In genomic region chr19:8459520-8460260, GRCh38 we compare ENCODE assay signal across 9 cellular contexts. TPM values are rescaled to one million over a fixed set of nuclear protein-coding genes. Genes with fewer than 3 reads are reported as not detected.
DNase-seq lines count a peak whose midpoint lies in the region; ATAC-seq and TF ChIP-seq lines count a peak whose summit lies in the region.
"Had no signal": no experiment of that assay in that cellular context is flagged by ENCODE, and none has a peak within 500 bp of the region (broad histone marks: within the 10 kb centered on the region; RNA-seq: fewer than 3 reads in every experiment).

No MANE protein-coding gene starts in this region.

- TF ChIP-seq POLR2A in tibial nerve (IDR thresholded peaks at IDR 0.05): no peak

- peak; percentile 87 for ATAC-seq in Panc1
- ATAC-seq in HG03342 (IDR thresholded peaks at IDR 0.05; ENCODE audit: unreplicated experiment): no peak

- POLR2A ChIA-PET in Panc1 (lab: Charles Lee): interaction anchor here (0.6 kb wide), 1 partner anchor 192 kb away, joined by 8 read pairs; no protein-coding TSS in a partner anchor

- no peak for TF ChIP-seq CTCF in AG10803 (conservative IDR thresholded peaks at IDR 0.05; ENCODE audit: low read length)
- no peak for TF ChIP-seq CTCF in Panc1 (IDR thresholded peaks at IDR 0.05)
- no peak for TF ChIP-seq CTCF in fibroblast of lung (conservative IDR thresholded peaks at IDR 0.05 in 1 of 2, IDR thresholded peaks at IDR 0.05 in 1 of 2; ENCODE audit: low read depth in 1 of 2, low read length in 2 of 2)
- no peak for TF ChIP-seq CTCF in neural crest cell (conservative IDR thresholded peaks at IDR 0.05)
- no peak for TF ChIP-seq CTCF in tibial nerve (IDR thresholded peaks at IDR 0.05)

- BruUV-seq in Panc1 (replicated peaks; lab: Mats Ljungman, UMichigan): no TSS peak

- no peaks in the 10 kb centered on the region for H4K20me1 ChIP-seq in fibroblast of lung (ENCODE audit: control insufficient read depth, extremely low read depth, insufficient read depth, low read length)

- H3K4me1 ChIP-seq in Panc1 (ENCODE audit: control insufficient read depth, insufficient read depth, low read length) (peaks cover 66% of the 10 kb centered on the region), fibroblast of lung (ENCODE audit: control insufficient read depth, extremely low read depth, insufficient read depth, low read length) (peaks cover 29% of the 10 kb centered on the region), tibial nerve (peaks cover 3 to 78% (median 51%) of the 10 kb centered on the region in 4 donors), SJCRH30 (peaks cover 34% of the 10 kb centered on the region)

- H3K9me3 Mint-ChIP-seq in neural crest cell: no peaks in the 10 kb centered on the region

- peak overlapping the region; percentile 70 for H3K4me2 ChIP-seq in fibroblast of lung (ENCODE audit: extremely low read depth, insufficient read depth, low read length)

- H3K36me3 ChIP-seq in Panc1 (ENCODE audit: control insufficient read depth, insufficient read depth, low read length) (peaks cover 16% of the 10 kb centered on the region), fibroblast of lung (ENCODE audit: control insufficient read depth, insufficient read depth, low read length) (peaks cover 4% of the 10 kb centered on the region), tibial nerve (peaks cover 0 to 27% (median under 1%) of the 10 kb centered on the region in 3 donors), SJCRH30 (peaks cover 62% of the 10 kb centered on the region)

- no peak overlapping the region for H3K27ac Mint-ChIP-seq in neural crest cell (ENCODE audit: unreplicated experiment)

- peaks cover 93% of the 10 kb centered on the region for H3K79me2 ChIP-seq in fibroblast of lung (ENCODE audit: control insufficient read depth, insufficient read depth, low read length)

- H3K4me1 Mint-ChIP-seq in neural crest cell: peaks cover 65% of the 10 kb centered on the region

- in situ Hi-C loops in Panc1 (cut with HindIII; ENCODE audit: low pct_unique_long_range_greater_than_20kb, low sequenced_read_pairs): no loop called here

- H3K9ac ChIP-seq in fibroblast of lung (ENCODE audit: insufficient read depth, low read length): no peak overlapping the region

- no peak overlapping the region for H2AFZ ChIP-seq in fibroblast of lung (ENCODE audit: low read length)

- CTCF ChIA-PET in Panc1 (lab: Charles Lee): no interaction called here

- DNase-seq in AG10803 (ENCODE audit: low read depth) (peak; percentile 72), Panc1 (ENCODE audit: low read depth, low spot score) (peak; percentile 48), fibroblast of lung (ENCODE audit: low read depth in 2 of 2) (peak; percentile 69 to 82), neural crest cell (ENCODE audit: low read depth, low spot score) (no peak), tibial nerve (ENCODE audit: low spot score in 2 of 2) (no peak), SJCRH30 (no peak)
- no peak for DNase-seq in activated CD4-positive, alpha-beta T cell treated with anti-CD3 and anti-CD28 coated beads, Interleukin-2, amount 50 U/mL, for 48 hours
- DNase-seq: Kasumi-1 had no signal

- H3K27ac ChIP-seq in Panc1 (ENCODE audit: low read length) (peak overlapping the region; percentile 88), fibroblast of lung (ENCODE audit: insufficient read depth, low read length) (peak overlapping the region; percentile 50), tibial nerve (peak overlapping the region in 2 of 4 donors; percentile 66 to 67), SJCRH30 (no peak overlapping the region)

- peaks cover 23% of the 10 kb centered on the region for H3K36me3 Mint-ChIP-seq in neural crest cell (ENCODE audit: low read depth)

- H3K27me3 Mint-ChIP-seq in neural crest cell (ENCODE audit: low read depth): no peaks in the 10 kb centered on the region

- no peak for TF ChIP-seq EP300 in tibial nerve (IDR thresholded peaks at IDR 0.05)

- H3K9me3 ChIP-seq in Panc1 (ENCODE audit: control insufficient read depth, insufficient read depth, low read depth, low read length): no peaks in the 10 kb centered on the region
- no peaks in the 10 kb centered on the region for H3K9me3 ChIP-seq in fibroblast of lung (ENCODE audit: control insufficient read depth, insufficient read depth, low read depth, low read length)
- no peaks in the 10 kb centered on the region for H3K9me3 ChIP-seq in tibial nerve
- H3K9me3 ChIP-seq in SJCRH30 (replicated peaks): no peaks in the 10 kb centered on the region

- no peaks in the 10 kb centered on the region for H3K27me3 ChIP-seq in Panc1 (ENCODE audit: control insufficient read depth, insufficient read depth, low read length)
- H3K27me3 ChIP-seq in fibroblast of lung (ENCODE audit: control insufficient read depth, insufficient read depth, low read length): no peaks in the 10 kb centered on the region
- H3K27me3 ChIP-seq in tibial nerve: no peaks in the 10 kb centered on the region
- H3K27me3 ChIP-seq in SJCRH30: no peaks in the 10 kb centered on the region

- intact Hi-C loops in Panc1 (cut with micrococcal nuclease; ENCODE audit: unreplicated experiment): loop anchor here (10.0 kb wide), 1 partner anchor 105 kb away; no protein-coding TSS in a partner anchor

- WGBS in tibial nerve, 2 donors: 15 to 21% methylated on average over 6 of the region's 6 CpGs

- peak overlapping the region; percentile 50 for H3K4me3 Mint-ChIP-seq in neural crest cell

- H3K4me3 ChIP-seq in AG10803 (ENCODE audit: low read length) (no peak overlapping the region; the same call in 1 of the 2 replicates), Panc1 (ENCODE audit: low read depth in 2 of 2, low read length in 2 of 2) (peak overlapping the region in 1 of 2 experiments; percentile 31; a peak in 1 of 4 replicates), fibroblast of lung (replicated peaks in 1 of 4; ENCODE audit: control extremely low read depth in 1 of 4, insufficient read depth in 1 of 4, low read depth in 3 of 4, low read length in 4 of 4) (peak overlapping the region in 2 of 4 experiments; percentile 13 to 23), tibial nerve (peak overlapping the region in 1 of 4 donors; percentile 2), SJCRH30 (no peak overlapping the region)

RNA-seq across cellular contexts. Expression of gene HNRNPM, which starts 14.9 kb away (rescaled TPM):
- 225 TPM for total RNA-seq in Panc1 (2021; ENCODE audit: unreplicated experiment)
- polyA plus RNA-seq in Panc1 (2012; ENCODE audit: insufficient read length): 330 TPM
- total RNA-seq in fibroblast of lung: 36.2 and 51.5 TPM in 2 replicates
- polyA plus RNA-seq in fibroblast of lung: 104 and 136 TPM in 2 replicates
- polyA plus RNA-seq in fibroblast of lung (2012): 180 and 281 TPM in 2 replicates
- polyA minus RNA-seq in fibroblast of lung (ENCODE audit: low replicate concordance): 24.3 and 35.9 TPM in 2 replicates
- 493 and 498 TPM in 2 replicates for total RNA-seq in neural crest cell
- total RNA-seq in tibial nerve: 100 to 1,000 TPM; 139 to 251 (median 164) TPM
- 191 and 195 TPM in 2 replicates for total RNA-seq in SJCRH30 (2014; rRNA removed; shearing (Covaris generic))

RNA-seq across cellular contexts. Expression of gene PRAM1, which starts 42.8 kb away (rescaled TPM):
- total RNA-seq in Panc1 (2021; ENCODE audit: unreplicated experiment) (0.15 TPM), fibroblast of lung (not detected in 2 replicates), neural crest cell (0.21 and 0.55 TPM in 2 replicates), tibial nerve (1 to 10 TPM; 1.3 to 3.6 (median 1.6) TPM)
- polyA plus RNA-seq in Panc1 (2012; ENCODE audit: insufficient read length): not detected
- not detected in 2 replicates for polyA plus RNA-seq in fibroblast of lung
- not detected in 2 replicates for polyA plus RNA-seq in fibroblast of lung (2012)
- polyA minus RNA-seq in fibroblast of lung (ENCODE audit: low replicate concordance): not detected in 2 replicates
- total RNA-seq in SJCRH30 (2014; rRNA removed; shearing (Covaris generic)): not detected in 2 replicates

RNA-seq across cellular contexts. Expression of gene MARCHF2, which starts 46.6 kb away (rescaled TPM):
- total RNA-seq in Panc1 (2021; ENCODE audit: unreplicated experiment) (32.6 TPM), fibroblast of lung (57.5 and 90.8 TPM in 2 replicates), neural crest cell (13.6 and 14.6 TPM in 2 replicates), tibial nerve (100 to 1,000 TPM; 149 to 242 (median 184) TPM)
- 62.9 TPM for polyA plus RNA-seq in Panc1 (2012; ENCODE audit: insufficient read length)
- 16.8 and 19.4 TPM in 2 replicates for polyA plus RNA-seq in fibroblast of lung
- 24.0 and 28.1 TPM in 2 replicates for polyA plus RNA-seq in fibroblast of lung (2012)
- polyA minus RNA-seq in fibroblast of lung (ENCODE audit: low replicate concordance): 20.1 and 23.2 TPM in 2 replicates
- 0.55 and 2.8 TPM in 2 replicates for total RNA-seq in SJCRH30 (2014; rRNA removed; shearing (Covaris generic))

RNA-seq across cellular contexts. Expression of gene ZNF414, which starts 54.3 kb away (rescaled TPM):
- total RNA-seq in Panc1 (2021; ENCODE audit: unreplicated experiment) (37.1 TPM), fibroblast of lung (2.8 and 4.0 TPM in 2 replicates), neural crest cell (31.1 and 31.8 TPM in 2 replicates), tibial nerve (10 to 100 TPM; 10.3 to 62.4 (median 21.2) TPM)
- polyA plus RNA-seq in Panc1 (2012; ENCODE audit: insufficient read length): 54.1 TPM
- polyA plus RNA-seq in fibroblast of lung: 2.9 and 3.4 TPM in 2 replicates
- polyA plus RNA-seq in fibroblast of lung (2012): 24.1 and 30.1 TPM in 2 replicates
- polyA minus RNA-seq in fibroblast of lung (ENCODE audit: low replicate concordance): 4.7 and 8.1 TPM in 2 replicates
- 3.1 and 4.7 TPM in 2 replicates for total RNA-seq in SJCRH30 (2014; rRNA removed; shearing (Covaris generic))

Comparison
In these comparisons a context has a peak if more than half of its experiments do, and no peak if none do; other contexts are left out.
1. DNase-seq: peak in AG10803 (single experiment), Panc1 (single experiment) and fibroblast of lung (2 of 2); none in neural crest cell (single experiment), tibial nerve (0 of 2), SJCRH30 (0 of 2) and activated CD4-positive, alpha-beta T cell treated with anti-CD3 and anti-CD28 coated beads, Interleukin-2, amount 50 U/mL, for 48 hours (0 of 2).